ENCODE assay signal across 9 cellular contexts in the genomic region with DNA sequence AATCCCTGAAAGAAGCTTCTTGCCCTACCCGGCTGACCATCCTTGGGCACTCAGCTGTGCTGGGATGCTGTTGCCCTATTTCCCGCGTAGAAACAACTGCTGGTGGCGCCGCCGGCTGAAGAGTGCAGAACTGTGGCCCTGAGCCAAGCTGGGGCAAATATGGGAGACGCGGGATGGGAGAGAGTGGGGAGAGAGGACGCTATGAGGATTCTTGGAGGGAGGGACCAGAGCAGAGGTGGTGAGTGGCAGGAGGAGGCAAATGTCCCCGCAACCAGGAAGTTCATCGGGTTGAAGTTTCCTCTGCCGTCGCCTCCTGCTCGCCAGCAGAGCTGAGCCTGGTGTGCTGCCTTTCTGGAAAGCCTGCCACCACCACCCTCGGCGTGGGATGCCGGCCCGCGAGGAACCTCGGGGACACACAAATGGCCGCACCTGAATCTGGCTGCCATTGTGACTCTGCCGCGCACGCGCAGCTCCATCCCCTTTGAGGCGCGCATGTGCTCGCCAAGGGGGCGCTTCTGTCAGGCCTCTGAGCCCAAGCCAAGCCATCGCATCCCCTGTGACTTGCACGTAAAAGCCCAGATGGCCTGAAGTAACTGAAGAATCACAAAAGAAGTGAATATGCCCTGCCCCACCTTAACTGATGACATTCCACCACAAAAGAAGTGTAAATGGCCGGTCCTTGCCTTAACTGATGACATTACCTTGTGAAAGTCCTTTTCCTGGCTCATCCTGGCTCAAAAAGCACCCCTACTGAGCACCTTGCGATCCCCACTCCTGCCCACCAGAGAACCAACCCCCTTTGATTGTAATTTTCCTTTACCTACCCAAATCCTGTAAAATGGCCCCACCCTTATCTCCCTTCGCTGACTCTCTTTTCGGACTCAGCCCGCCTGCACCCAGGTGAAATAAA. TPM values are rescaled to one million over a fixed set of nuclear protein-coding genes. Genes with fewer than 3 reads are reported as not detected.
DNase-seq lines count a peak whose midpoint lies in the region; ATAC-seq, FAIRE-seq and TF ChIP-seq lines count a peak whose summit lies in the region.
"Not testable (repeated sequence)": the region's sequence is repeated elsewhere in the genome, so short reads cannot be mapped to it uniquely, and the experiment has no call there.
"Had no signal": no experiment of that assay in that cellular context is flagged by ENCODE, and none has a peak within 500 bp of the region (broad histone marks: within the 10 kb centered on the region; RNA-seq: fewer than 3 reads in every experiment).

No MANE protein-coding gene starts in this region.

- CTCF ChIA-PET in H1 (lab: Charles Lee; ENCODE audit: partially characterized antibody), result interaction anchor here (0.5 to 2.5 kb wide), 12 partner anchors 10 to 353 kb away, joined by 3 to 6 read pairs (median 4); no protein-coding TSS in a partner anchor

- in situ Hi-C loops in G401 (cut with HindIII; ENCODE audit: low sequenced_read_pairs), result not testable (repeated sequence)

- H3K4me2 ChIP-seq in H1 (ENCODE audit: insufficient read depth in 1 of 2, low read depth in 2 of 2, low read length in 2 of 2), result peak overlapping the region; percentile 75 to 85

- DNase-seq in G401 (ENCODE audit: low spot score), result peak; percentile 36
- peak; percentile 16 for DNase-seq in T follicular helper cell (ENCODE audit: low read depth)
- peak; percentile 51 for DNase-seq in activated gamma-delta T cell treated with Interleukin-2 at 50 U/mL for 16 hours
- DNase-seq in H1 (ENCODE audit: low read depth in 1 of 2, low spot score in 2 of 2), result peak; percentile 91 to 92
- DNase-seq in kidney tubule cell (ENCODE audit: low spot score), result peak; percentile 19
- DNase-seq in psoas muscle, result peak in 1 of 2 donors; percentile 64
- peak; percentile 54 for DNase-seq in stimulated activated naive CD8-positive, alpha-beta T cell treated with anti-CD3 and anti-CD28 coated beads, Interleukin-15, Interleukin-2, amounts not matched to agents 100 U/mL and 50 U/mL, for 24 hours

- peak overlapping the region; percentile 100 for H2BK5ac ChIP-seq in H1 (ENCODE audit: low read depth, low read length)

- FAIRE-seq in H1 (lab: Jason Lieb, UNC), result not testable (repeated sequence)

- TF ChIP-seq CTCF in H1 (IDR thresholded peaks at IDR 0.05; ENCODE audit: control extremely low read depth in 1 of 3, insufficient read depth in 1 of 3, low read depth in 1 of 3, low read length in 3 of 3); psoas muscle (IDR thresholded peaks at IDR 0.05): not testable (repeated sequence)

- peak overlapping the region; percentile 90 for H3K14ac ChIP-seq in H1 (ENCODE audit: insufficient read length)

- H3K23me2 ChIP-seq in H1 (ENCODE audit: low read depth, low read length), result not testable (repeated sequence)

- peak overlapping the region; percentile 100 for H3K56ac ChIP-seq in H1 (replicated peaks; ENCODE audit: insufficient read length, low read depth, low read length)

- H3K4me3 ChIP-seq in H1 (ENCODE audit: extremely low read depth in 1 of 4, insufficient read depth in 2 of 4, low read depth in 3 of 4, low read length in 4 of 4) (peak overlapping the region; percentile 23 to 55 (median 28)), psoas muscle (peak overlapping the region; percentile 44)

- peak overlapping the region; percentile 100 for H3K18ac ChIP-seq in H1 (ENCODE audit: extremely low read depth, low read length)

- not testable (repeated sequence) for H3K23ac ChIP-seq in H1 (ENCODE audit: insufficient read length)

- not testable (repeated sequence) for H3K27me3 ChIP-seq in H1 (replicated peaks in 1 of 4; ENCODE audit: control insufficient read depth in 3 of 4, extremely low read depth in 1 of 4, insufficient read depth in 3 of 4, low read length in 3 of 4); psoas muscle (ENCODE audit: insufficient read depth in 3 of 3, low read length in 2 of 3)

- H2BK120ac ChIP-seq in H1 (replicated peaks; ENCODE audit: low read depth, low read length), result peak overlapping the region; percentile 100

- POLR2A ChIA-PET in H1 (lab: Charles Lee; ENCODE audit: partially characterized antibody), result interaction anchor here (0.7 to 5.9 kb wide), 32 partner anchors 9 to 685 kb away, joined by 3 to 57 read pairs (median 5); partner anchors contain the start of gene PDLIM1

- not testable (repeated sequence) for H3K79me1 ChIP-seq in H1 (ENCODE audit: low read depth, low read length)

- peak overlapping the region; percentile 100 for H3K4ac ChIP-seq in H1 (replicated peaks; ENCODE audit: insufficient read length, low read depth, low read length)

- peak overlapping the region; percentile 100 for H4K91ac ChIP-seq in H1 (replicated peaks; ENCODE audit: insufficient read length, low read length)

- TF ChIP-seq EP300 in H1 (IDR thresholded peaks at IDR 0.05; ENCODE audit: borderline replicate concordance in 1 of 2, low read depth in 2 of 2, low read length in 2 of 2), result not testable (repeated sequence)

- not testable (repeated sequence) for H2AFZ ChIP-seq in H1 (ENCODE audit: low read length)

- peaks cover 0 to 18% (median 7%) of the 10 kb centered on the region in 4 experiments; a peak in 1 of 8 replicates for H3K36me3 ChIP-seq in H1 (ENCODE audit: control insufficient read depth in 2 of 4, insufficient read depth in 4 of 4, low read length in 3 of 4)
- peaks cover 0 to 28% of the 10 kb centered on the region in 2 donors for H3K36me3 ChIP-seq in psoas muscle (ENCODE audit: insufficient read depth in 1 of 2, low read depth in 1 of 2)

- H2BK12ac ChIP-seq in H1 (ENCODE audit: low read depth, low read length), result peak overlapping the region; percentile 99

- not testable (repeated sequence) for H4K20me1 ChIP-seq in H1 (replicated peaks in 1 of 2; ENCODE audit: control insufficient read depth in 1 of 2, insufficient read depth in 2 of 2, low read length in 2 of 2)

- H3K9ac ChIP-seq in H1 (replicated peaks in 1 of 4; ENCODE audit: extremely low read depth in 1 of 4, low read depth in 3 of 4, low read length in 3 of 4), result peak overlapping the region in 3 of 4 experiments; percentile 78 to 92 (median 81); a peak in 6 of 7 replicates

- H3K27ac ChIP-seq in H1 (ENCODE audit: low read depth, low read length), result peak overlapping the region; percentile 99
- not testable (repeated sequence) for H3K27ac ChIP-seq in psoas muscle

- peak overlapping the region; percentile 99 for H2BK20ac ChIP-seq in H1 (ENCODE audit: low read length)

- peak; percentile 89 to 92 for TF ChIP-seq POLR2A in H1 (IDR thresholded peaks at IDR 0.05; ENCODE audit: control extremely low read depth in 1 of 2, low read depth in 2 of 2, low read length in 2 of 2)

- intact Hi-C loops in psoas muscle (cut with DNase I), result not testable (repeated sequence)

- WGBS in H1 (ENCODE audit: extremely low coverage in 1 of 2, insufficient coverage in 1 of 2, insufficient read length in 1 of 2, insufficient replicate concordance in 2 of 2, low coverage in 1 of 2, low lambda C conversion rate in 2 of 2, missing lambda C conversion rate in 1 of 2), 2 experiments, result 2% methylated on average over 31 of the region's 36 CpGs; no CpG with 5 or more reads in 1 of the 2 experiments
- WGBS in psoas muscle, 3 donors, result 41 to 46% (median 44%) methylated on average over 32 to 36 of the region's 36 CpGs

- peak overlapping the region; percentile 97 for H4K8ac ChIP-seq in H1 (ENCODE audit: extremely low read depth, insufficient read depth, low read length)

- H3K9me3 ChIP-seq in H1 (ENCODE audit: insufficient read depth in 2 of 2, low read depth in 1 of 2, low read length in 1 of 2); psoas muscle: not testable (repeated sequence)

- not testable (repeated sequence) for TF ChIP-seq RAD21 in H1 (IDR thresholded peaks at IDR 0.05 in 1 of 2, conservative IDR thresholded peaks at IDR 0.05 in 1 of 2; ENCODE audit: low read depth in 2 of 2, low read length in 2 of 2)

- H4K5ac ChIP-seq in H1 (ENCODE audit: insufficient read length, low read depth, low read length), result peak overlapping the region; percentile 100

- peak overlapping the region; percentile 99 for H2AK5ac ChIP-seq in H1 (ENCODE audit: low read depth, low read length)

- H2BK15ac ChIP-seq in H1 (ENCODE audit: low read length), result peak overlapping the region; percentile 48

- peak; percentile 79 for ATAC-seq in HG02759 (IDR thresholded peaks at IDR 0.05; ENCODE audit: unreplicated experiment)
- ATAC-seq in psoas muscle, result peak in 3 of 4 donors; percentile 31 to 34 (median 33)
- ATAC-seq in stimulated activated naive CD8-positive, alpha-beta T cell treated with anti-CD3 and anti-CD28 coated beads, Interleukin-15, Interleukin-2, amounts not matched to agents 100 U/mL and 50 U/mL, for 24 hours, result peak; percentile 53

- H3K4me1 ChIP-seq in H1 (replicated peaks in 1 of 4; ENCODE audit: control insufficient read depth in 3 of 4, insufficient read depth in 4 of 4, low read length in 3 of 4), result peaks cover 4 to 34% (median 24%) of the 10 kb centered on the region in 4 experiments; a peak in 6 of 7 replicates
- not testable (repeated sequence) for H3K4me1 ChIP-seq in psoas muscle

- not testable (repeated sequence) for H3K79me2 ChIP-seq in H1 (ENCODE audit: control insufficient read depth in 1 of 2, insufficient read depth in 2 of 2, low read length in 2 of 2)

RNA-seq across cellular contexts. Expression of gene ACSM6, which starts 36.9 kb away (rescaled TPM):
- total RNA-seq in G401 (2014; rRNA removed; shearing (Covaris generic)), result not detected in 2 replicates
- 0.27 TPM in 1 of 2 replicates, not detected in the other for total RNA-seq in H1 (2021; fragmentation: NEBNext Ultra II Directional; extraction: Animal tissue kit (Norgen Biotek cat#: 25700))
- 0.30 and 0.33 TPM in 2 replicates for polyA plus RNA-seq in H1 (2011; rRNA removed)
- 0.28 TPM for polyA plus RNA-seq in H1 (2011; cell fraction: cytosol; rRNA removed)
- polyA plus RNA-seq in H1 (2011; cell fraction: nucleus; rRNA removed), result 0.34 TPM
- polyA plus RNA-seq in H1 (2012, experiment 1 of 2), result 0.11 to 0.14 TPM (median 0.13 TPM) in 3 of 4 replicates, not detected in the other
- polyA plus RNA-seq in H1 (2012, experiment 2 of 2), result not detected
- 0.20 TPM for polyA plus RNA-seq in H1 (2013, experiment 1 of 2)
- polyA plus RNA-seq in H1 (2013, experiment 2 of 2), result 0.18 TPM
- 0.41 TPM in 1 of 2 replicates, not detected in the other for polyA minus RNA-seq in H1 (2011; rRNA and poly(A)+ RNA removed)
- polyA minus RNA-seq in H1 (2011; cell fraction: cytosol; rRNA and poly(A)+ RNA removed), result not detected
- not detected for polyA minus RNA-seq in H1 (2011; cell fraction: nucleus; rRNA and poly(A)+ RNA removed)
- total RNA-seq in psoas muscle, result not detected
- polyA plus RNA-seq in psoas muscle, result not detected
- total RNA-seq: HT1080 had no signal

RNA-seq across cellular contexts. Expression of gene PDLIM1, which starts 59.9 kb away (rescaled TPM):
- not detected in 2 replicates for total RNA-seq in G401 (2014; rRNA removed; shearing (Covaris generic))
- 245 and 264 TPM in 2 replicates for total RNA-seq in H1 (2021; fragmentation: NEBNext Ultra II Directional; extraction: Animal tissue kit (Norgen Biotek cat#: 25700))
- polyA plus RNA-seq in H1 (2011; rRNA removed), result 169 and 199 TPM in 2 replicates
- polyA plus RNA-seq in H1 (2011; cell fraction: cytosol; rRNA removed), result 145 TPM
- 149 TPM for polyA plus RNA-seq in H1 (2011; cell fraction: nucleus; rRNA removed)
- polyA plus RNA-seq in H1 (2012, experiment 1 of 2), result 232 to 293 TPM (median 265 TPM) in 4 replicates
- 278 TPM for polyA plus RNA-seq in H1 (2012, experiment 2 of 2)
- polyA plus RNA-seq in H1 (2013, experiment 1 of 2), result 242 TPM
- polyA plus RNA-seq in H1 (2013, experiment 2 of 2), result 244 TPM
- polyA minus RNA-seq in H1 (2011; rRNA and poly(A)+ RNA removed), result 142 and 150 TPM in 2 replicates
- polyA minus RNA-seq in H1 (2011; cell fraction: cytosol; rRNA and poly(A)+ RNA removed), result 109 TPM
- 70.1 TPM for polyA minus RNA-seq in H1 (2011; cell fraction: nucleus; rRNA and poly(A)+ RNA removed)
- total RNA-seq in psoas muscle, result 100 to 1,000 TPM; 267 to 504 (median 329) TPM
- 100 to 1,000 TPM in 2 of 3 donors, 10 to 100 TPM in 1; 97.3 to 493 (median 311) TPM for polyA plus RNA-seq in psoas muscle

Comparison
In these comparisons a context has a peak if more than half of its experiments do, and no peak if none do; other contexts are left out.
1. RNA of gene PDLIM1, which starts 59.9 kb away (total RNA-seq): 267 to 504 TPM in psoas muscle and 245 to 264 TPM in H1; not detected in G401; every median in the first group is over 100 times any median in the second.
2. Peak in every context shown above with its lines, with median percentiles within 50 percentile points of each other: ATAC-seq.